ENCODE assay signal across 8 cellular contexts in the genomic region with DNA sequence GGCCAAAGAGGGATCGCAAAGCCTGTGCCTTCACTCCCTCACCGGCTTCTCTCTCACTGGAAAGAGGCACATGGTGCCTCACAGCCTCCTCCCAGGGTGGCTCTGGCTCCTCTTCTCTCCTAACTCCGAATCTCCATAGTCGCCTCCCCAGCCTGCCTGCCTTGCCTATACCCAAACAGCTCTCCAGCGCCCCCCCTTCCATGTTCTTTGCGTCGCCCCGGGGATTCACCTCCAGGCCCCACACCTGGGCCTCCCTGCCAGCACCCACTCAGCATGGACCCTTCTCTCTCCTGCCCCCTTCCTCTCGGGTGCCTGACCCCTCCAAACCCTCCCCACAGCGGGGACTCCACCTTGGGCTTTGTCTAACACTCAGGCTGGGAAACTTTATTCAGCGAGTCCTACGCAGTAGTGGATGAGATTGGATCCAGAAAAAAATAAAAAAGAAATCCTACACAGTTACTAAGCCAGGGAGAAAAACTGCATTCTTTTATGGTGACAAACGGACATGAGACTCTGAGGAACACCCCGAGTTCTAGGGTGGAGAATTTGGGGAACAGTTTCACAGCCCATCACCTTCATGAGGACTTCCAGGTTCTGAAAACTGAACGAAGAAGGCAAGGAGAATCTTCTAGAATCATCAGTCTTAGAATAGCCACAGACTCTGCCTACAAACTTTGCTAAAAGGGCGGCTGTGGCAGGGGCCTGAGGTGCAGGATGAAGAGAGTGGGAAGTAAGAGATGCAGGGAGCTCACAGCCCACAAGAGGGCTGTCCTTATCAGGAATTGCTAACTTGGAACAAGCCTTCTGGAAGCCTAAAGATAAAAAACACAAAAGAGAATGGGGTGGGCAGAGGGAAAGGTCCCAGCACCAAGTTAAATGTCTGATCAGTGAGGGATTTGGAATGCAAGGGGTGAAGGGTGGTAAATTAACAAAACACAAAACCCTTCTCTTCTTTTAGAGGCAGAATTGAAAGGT. TPM values are rescaled to one million over a fixed set of nuclear protein-coding genes. Genes with fewer than 3 reads are reported as not detected.
DNase-seq lines count a peak whose midpoint lies in the region; ATAC-seq and TF ChIP-seq lines count a peak whose summit lies in the region.

No MANE protein-coding gene starts in this region.

- 34 to 37% methylated on average over 16 of the region's 16 CpGs for WGBS in aorta, 2 donors

- no peak for DNase-seq in left ventricle myocardium inferior
- DNase-seq in left cardiac atrium, result no peak
- no peak for DNase-seq in left lung
- DNase-seq in aorta, result no peak
- DNase-seq in mucosa of descending colon, result no peak
- DNase-seq in central memory CD4-positive, alpha-beta T cell, result no peak
- no peak for DNase-seq in NCI-H748 (lab: John Stamatoyannopoulos, UW; ENCODE audit: unreplicated experiment)

- H3K27me3 ChIP-seq in left ventricle myocardium inferior (ENCODE audit: low read depth), result no peaks in the 10 kb centered on the region
- H3K27me3 ChIP-seq in left lung, result no peaks in the 10 kb centered on the region
- H3K27me3 ChIP-seq in aorta (ENCODE audit: control insufficient read depth in 1 of 2, insufficient read depth in 2 of 2, low read length in 1 of 2), result no peaks in the 10 kb centered on the region

- H3K36me3 ChIP-seq in left ventricle myocardium inferior (peaks cover 18% of the 10 kb centered on the region), left lung (peaks cover 0 to 31% of the 10 kb centered on the region in 2 donors), aorta (ENCODE audit: control insufficient read depth in 1 of 2, insufficient read depth in 2 of 2, low read length in 1 of 2) (peaks cover 0 to 1% of the 10 kb centered on the region in 2 donors), mucosa of descending colon (ENCODE audit: low read depth) (no peaks in the 10 kb centered on the region)

- H3K4me3 ChIP-seq in left ventricle myocardium inferior (no peak overlapping the region), left lung (no peak overlapping the region), aorta (ENCODE audit: low read length in 2 of 2) (no peak overlapping the region), mucosa of descending colon (no peak overlapping the region)

- ATAC-seq in left cardiac atrium, result no peak
- ATAC-seq in left lung, result no peak
- ATAC-seq in aorta (ENCODE audit: low FRiP score), result peak; percentile 36
- ATAC-seq in mucosa of descending colon, result no peak

- intact Hi-C loops in left ventricle myocardium inferior (cut with micrococcal nuclease) (no loop called here), left cardiac atrium (cut with DNase I) (no loop called here), left lung (cut with DNase I) (no loop called here), aorta (cut with DNase I) (no loop called here), mucosa of descending colon (cut with DNase I, micrococcal nuclease) (no loop called here)

- peaks cover 98% of the 10 kb centered on the region for H3K4me1 ChIP-seq in left ventricle myocardium inferior
- peaks cover 17 to 96% of the 10 kb centered on the region in 2 donors for H3K4me1 ChIP-seq in left lung
- no peaks in the 10 kb centered on the region for H3K4me1 ChIP-seq in aorta (ENCODE audit: control insufficient read depth in 1 of 2, insufficient read depth in 2 of 2, low read length in 2 of 2)
- peaks cover 14% of the 10 kb centered on the region for H3K4me1 ChIP-seq in mucosa of descending colon (ENCODE audit: low read depth)

- TF ChIP-seq CTCF in left ventricle myocardium inferior (IDR thresholded peaks at IDR 0.05; ENCODE audit: borderline replicate concordance) (peak; percentile 62), left lung (IDR thresholded peaks at IDR 0.05) (peak; percentile 28 to 34), mucosa of descending colon (IDR thresholded peaks at IDR 0.05) (no peak)

- H3K27ac ChIP-seq in left ventricle myocardium inferior (replicated peaks), result peak overlapping the region; percentile 98
- H3K27ac ChIP-seq in angular gyrus (ENCODE audit: low read depth, low read length), result peak overlapping the region; percentile 65
- peak overlapping the region; percentile 69 to 98 for H3K27ac ChIP-seq in left lung
- peak overlapping the region in 1 of 2 donors; percentile 86 for H3K27ac ChIP-seq in aorta (ENCODE audit: low read depth in 1 of 2, low read length in 2 of 2)

- H3K9me3 ChIP-seq in left ventricle myocardium inferior (replicated peaks) (no peaks in the 10 kb centered on the region), left lung (no peaks in the 10 kb centered on the region), aorta (ENCODE audit: control insufficient read depth, low read length) (no peaks in the 10 kb centered on the region), mucosa of descending colon (no peaks in the 10 kb centered on the region)

RNA-seq across cellular contexts. Expression of gene PPM1F, which starts 5.3 kb away (rescaled TPM):
- 17.5 TPM for total RNA-seq in left ventricle myocardium inferior
- 10 to 100 TPM; 33.1 TPM for total RNA-seq in left cardiac atrium
- total RNA-seq in left lung, result 10 to 100 TPM; 31.0 to 55.8 TPM
- 10 to 100 TPM; 50.3 to 65.1 TPM for total RNA-seq in aorta
- 10 to 100 TPM in 1 of 2 donors, 1 to 10 TPM in 1; 5.9 to 13.8 TPM for polyA plus RNA-seq in aorta
- total RNA-seq in mucosa of descending colon, result 10 to 100 TPM; 10.5 to 27.5 (median 14.8) TPM

RNA-seq across cellular contexts. Expression of gene TOP3B, which starts 35.3 kb away (rescaled TPM):
- total RNA-seq in left ventricle myocardium inferior, result 11.2 TPM
- total RNA-seq in left cardiac atrium, result 10 to 100 TPM; 13.5 to 16.2 TPM
- 10 to 100 TPM; 22.5 to 33.6 TPM for total RNA-seq in left lung
- total RNA-seq in aorta, result 10 to 100 TPM; 24.8 to 37.2 TPM
- polyA plus RNA-seq in aorta, result 10 to 100 TPM in 1 of 2 donors, 1 to 10 TPM in 1; 7.4 to 18.2 TPM
- total RNA-seq in mucosa of descending colon, result 10 to 100 TPM; 30.4 to 40.0 (median 38.3) TPM
